In genomic region chr4:186691396-186691795, GRCh38 we compare ENCODE assay signal across 34 cellular contexts. TPM values are rescaled to one million over a fixed set of nuclear protein-coding genes. Genes with fewer than 3 reads are reported as not detected.
"Had no signal": no experiment of that assay in that cellular context is flagged by ENCODE, and none has a peak within 500 bp of the region (broad histone marks: within the 10 kb centered on the region; RNA-seq: fewer than 3 reads in every experiment).

No MANE protein-coding gene starts in this region.

- H3K27ac ChIP-seq: adrenal gland, breast epithelium, cardiac muscle cell, coronary artery, dorsolateral prefrontal cortex, WERI-Rb-1 had no signal

- FAIRE-seq: frontal cortex had no signal

- H3K9me3 ChIP-seq: adrenal gland, breast epithelium had no signal

- H3K36me3 ChIP-seq: adrenal gland, breast epithelium, cardiac muscle cell, WERI-Rb-1 had no signal

- H3K4me3 ChIP-seq: adrenal gland, breast epithelium, cardiac muscle cell, coronary artery, dorsolateral prefrontal cortex had no signal

- DNase-seq: activated CD4-positive, alpha-beta memory T cell treated with anti-CD3 and anti-CD28 coated beads for 36 hours; activated CD4-positive, alpha-beta T cell treated with anti-CD3 and anti-CD28 coated beads for 36 hours; activated CD4-positive, alpha-beta T cell treated with anti-CD3 and anti-CD28 coated beads, Interleukin-2, amount 10 ng/mL, durations not matched to agents 24 days and 14 days; activated CD4-positive, CD25-positive, alpha-beta regulatory T cell; activated CD4-positive, CD25-positive, alpha-beta regulatory T cell treated with anti-CD3 and anti-CD28 coated beads, Interleukin-2, amount 50 U/mL, for 72 hours; activated CD8-positive, alpha-beta memory T cell treated with anti-CD3 and anti-CD28 coated beads, Interleukin-2, amount 10 ng/mL, durations not matched to agents 7 days and 5 days; activated CD8-positive, alpha-beta memory T cell treated with anti-CD3 and anti-CD28 coated beads, Interleukin-2, amount 50 U/mL, for 4 hours; activated CD8-positive, alpha-beta T cell treated with anti-CD3 and anti-CD28 coated beads, Interleukin-2, amount 10 ng/mL, durations not matched to agents 7 days and 5 days; activated effector memory CD4-positive, alpha-beta T cell treated with anti-CD3 and anti-CD28 coated beads, Interleukin-2, amount 50 U/mL, for 16 hours; activated naive CD4-positive, alpha-beta T cell treated with anti-CD3 and anti-CD28 coated beads for 36 hours; activated naive CD8-positive, alpha-beta T cell treated with anti-CD3 and anti-CD28 coated beads for 36 hours; activated naive CD8-positive, alpha-beta T cell treated with anti-CD3 and anti-CD28 coated beads, Interleukin-2, amount 50 U/mL, for 24 hours; activated T-cell treated with anti-CD3 and anti-CD28 coated beads, Interleukin-2, amount 50 U/mL, for 1 hour; activated T-cell treated with anti-CD3 and anti-CD28 coated beads, Interleukin-2, amount 50 U/mL, for 48 hours; adrenal gland; amygdala; aorta; central memory CD4-positive, alpha-beta T cell; cerebellar nuclear complex; dorsolateral prefrontal cortex; effector memory CD4-positive, alpha-beta T cell; endodermal cell; foreskin fibroblast; head of caudate nucleus; T-helper 1 cell; T-helper 17 cell; T1000; WERI-Rb-1 had no signal

- H3K27me3 ChIP-seq: adrenal gland, breast epithelium, cardiac muscle cell had no signal

- H3K4me1 ChIP-seq: adrenal gland had no signal

- ATAC-seq: activated CD4-positive, alpha-beta T cell treated with anti-CD3 and anti-CD28 coated beads for 36 hours; activated CD8-positive, alpha-beta memory T cell treated with anti-CD3 and anti-CD28 coated beads, Interleukin-2, amount 10 ng/mL, durations not matched to agents 7 days and 5 days; activated CD8-positive, alpha-beta T cell treated with anti-CD3 and anti-CD28 coated beads, Interleukin-2, amount 10 ng/mL, durations not matched to agents 7 days and 5 days; activated naive CD8-positive, alpha-beta T cell treated with anti-CD3 and anti-CD28 coated beads, Interleukin-2, amount 50 U/mL, for 24 hours; esophagus mucosa; T-helper 17 cell had no signal

RNA-seq across cellular contexts. Expression of gene FAT1, which starts 32.3 kb away (rescaled TPM):
- total RNA-seq: activated CD4-positive, alpha-beta memory T cell treated with anti-CD3 and anti-CD28 coated beads for 36 hours; activated CD8-positive, alpha-beta memory T cell treated with anti-CD3 and anti-CD28 coated beads for 36 hours; activated CD8-positive, alpha-beta T cell treated with anti-CD3 and anti-CD28 coated beads, Interleukin-2, amount 10 ng/mL, durations not matched to agents 7 days and 5 days; T-helper 17 cell had no signal
